14 cellular contexts compared by ENCODE assay signal in the genomic region with DNA sequence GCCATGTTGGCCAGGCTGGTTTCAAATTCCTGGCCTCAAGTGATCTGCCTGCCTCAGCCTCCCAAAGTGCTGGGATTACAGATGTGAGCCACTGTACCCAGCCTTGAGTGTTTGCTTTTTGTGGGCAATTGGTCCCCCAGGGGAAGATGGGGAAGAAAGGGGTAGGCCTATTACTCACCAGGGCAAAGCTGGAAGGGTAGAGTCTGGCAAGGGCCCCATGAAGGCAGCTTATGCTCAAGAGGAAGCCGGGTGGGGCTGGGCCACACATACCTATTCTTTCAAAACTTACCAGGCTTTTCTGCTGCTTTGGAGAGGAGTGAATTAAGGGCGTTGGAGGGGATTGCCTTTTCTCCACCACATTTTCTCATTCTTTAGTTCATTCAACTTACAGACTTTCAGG. TPM values are rescaled to one million over a fixed set of nuclear protein-coding genes. Genes with fewer than 3 reads are reported as not detected.
A peak's percentile ranks its signal among the peaks of the same experiment; 100 is the strongest.
DNase-seq lines count a peak whose midpoint lies in the region; ATAC-seq and TF ChIP-seq lines count a peak whose summit lies in the region.
"Had no signal": no experiment of that assay in that cellular context is flagged by ENCODE, and none has a peak within 500 bp of the region (broad histone marks: within the 10 kb centered on the region; RNA-seq: fewer than 3 reads in every experiment).

No MANE protein-coding gene starts in this region.

- no peaks in the 10 kb centered on the region for H4K20me1 ChIP-seq in OCI-LY7 (ENCODE audit: insufficient read depth, low read length)
- H4K20me1 ChIP-seq in fibroblast of lung (ENCODE audit: control insufficient read depth, extremely low read depth, insufficient read depth, low read length), result no peaks in the 10 kb centered on the region
- H4K20me1 ChIP-seq in MM.1S (ENCODE audit: insufficient read depth, low read length), result no peaks in the 10 kb centered on the region

- no peaks in the 10 kb centered on the region for H3K36me3 ChIP-seq in OCI-LY7 (ENCODE audit: insufficient read depth, low read length)
- no peaks in the 10 kb centered on the region for H3K36me3 ChIP-seq in fibroblast of lung (ENCODE audit: control insufficient read depth, insufficient read depth, low read length)
- H3K36me3 ChIP-seq in sigmoid colon, result no peaks in the 10 kb centered on the region
- no peaks in the 10 kb centered on the region for H3K36me3 ChIP-seq in effector memory CD4-positive, alpha-beta T cell (ENCODE audit: control insufficient read depth, insufficient read depth, low read length)
- H3K36me3 ChIP-seq in MM.1S (replicated peaks; ENCODE audit: insufficient read depth, low read length), result no peaks in the 10 kb centered on the region

- DNase-seq in ELR (ENCODE audit: low read depth) (peak; percentile 33), OCI-LY7 (ENCODE audit: low spot score) (no peak), fibroblast of lung (ENCODE audit: low read depth in 2 of 2) (peak in 1 of 2 donors; percentile 41), sigmoid colon (no peak), MM.1S (no peak)
- no peak for DNase-seq in effector memory CD4-positive, alpha-beta T cell
- DNase-seq in stimulated activated CD8-positive, alpha-beta memory T cell treated with anti-CD3 and anti-CD28 coated beads, Interleukin-4, amount 100 ng/mL, for 48 hours, result no peak
- DNase-seq: DMS79; NCI-H1417 treated with DMSO at 0.1 percent for 48 hours; stimulated activated CD4-positive, alpha-beta T cell treated with anti-CD3 and anti-CD28 coated beads, Interleukin-12 subunit alpha, Interleukin-12 subunit beta, amount 100 ng/mL, for 4 hours had no signal

- WGBS in sigmoid colon, 2 donors, result 88 to 92% methylated on average over 2 of the region's 2 CpGs

- intact Hi-C loops in OCI-LY7 (cut with micrococcal nuclease; ENCODE audit: unreplicated experiment) (loop anchor here (10.0 kb wide), 1 partner anchor 133 kb away; no protein-coding TSS in a partner anchor), sigmoid colon (cut with DNase I) (no loop called here)

- no peaks in the 10 kb centered on the region for H3K9me2 ChIP-seq in OCI-LY7 (ENCODE audit: insufficient read depth, low read length)
- H3K9me2 ChIP-seq in MM.1S (replicated peaks; ENCODE audit: insufficient read depth, low read length), result no peaks in the 10 kb centered on the region

- TF ChIP-seq CTCF in OCI-LY7 (conservative IDR thresholded peaks at IDR 0.05; ENCODE audit: low read length), result no peak
- no peak for TF ChIP-seq CTCF in fibroblast of lung (conservative IDR thresholded peaks at IDR 0.05 in 1 of 2, IDR thresholded peaks at IDR 0.05 in 1 of 2; ENCODE audit: low read depth in 1 of 2, low read length in 2 of 2)
- no peak for TF ChIP-seq CTCF in sigmoid colon (IDR thresholded peaks at IDR 0.05)
- TF ChIP-seq CTCF in MM.1S (IDR thresholded peaks at IDR 0.05; ENCODE audit: low read length), result no peak

- H3K4me2 ChIP-seq in OCI-LY7 (ENCODE audit: low read length) (peak overlapping the region; percentile 22; the same call in 1 of the 2 replicates), fibroblast of lung (ENCODE audit: extremely low read depth, insufficient read depth, low read length) (no peak overlapping the region), MM.1S (ENCODE audit: low read depth, low read length) (no peak overlapping the region)

- no peak for ATAC-seq in GM19351 (IDR thresholded peaks at IDR 0.05; ENCODE audit: unreplicated experiment)
- ATAC-seq: WTC11 had no signal

- no peaks in the 10 kb centered on the region for H3F3A ChIP-seq in MM.1S (ENCODE audit: insufficient read depth, low read length)

- H3K27me3 ChIP-seq in fibroblast of lung (ENCODE audit: control insufficient read depth, insufficient read depth, low read length) (no peaks in the 10 kb centered on the region), sigmoid colon (no peaks in the 10 kb centered on the region), MM.1S (replicated peaks; ENCODE audit: insufficient read depth, low read length) (no peaks in the 10 kb centered on the region)
- H3K27me3 ChIP-seq in effector memory CD4-positive, alpha-beta T cell (replicated peaks; ENCODE audit: control insufficient read depth, insufficient read depth, low read length, poor library complexity, severe bottlenecking), result no peaks in the 10 kb centered on the region

- no peak for TF ChIP-seq POLR2A in sigmoid colon (IDR thresholded peaks at IDR 0.05)

- CTCF ChIA-PET in OCI-LY7 (lab: Charles Lee; ENCODE audit: unreplicated experiment), result interaction anchor here (0.8 to 0.9 kb wide), 2 partner anchors 11 to 16 kb away, joined by 3 read pairs; no protein-coding TSS in a partner anchor

- POLR2A ChIA-PET in OCI-LY7 (lab: Charles Lee), result interaction anchor here (1.4 to 2.4 kb wide), 2 partner anchors 12 to 25 kb away, joined by 4 to 11 read pairs; partner anchors contain the start of gene CD28

- H3K4me3 ChIP-seq in OCI-LY7 (ENCODE audit: low read depth, low read length, poor library complexity, severe bottlenecking) (no peak overlapping the region), fibroblast of lung (replicated peaks in 1 of 4; ENCODE audit: control extremely low read depth in 1 of 4, insufficient read depth in 1 of 4, low read depth in 3 of 4, low read length in 4 of 4) (no peak overlapping the region), sigmoid colon (no peak overlapping the region), MM.1S (ENCODE audit: low read length) (no peak overlapping the region)
- H3K4me3 ChIP-seq in effector memory CD4-positive, alpha-beta T cell (ENCODE audit: insufficient read depth, low read depth, low read length, poor library complexity, severe bottlenecking), result no peak overlapping the region

- H3K4me1 ChIP-seq in OCI-LY7 (ENCODE audit: insufficient read depth, low read length, poor library complexity, severe bottlenecking) (peaks cover 64% of the 10 kb centered on the region), fibroblast of lung (ENCODE audit: control insufficient read depth, extremely low read depth, insufficient read depth, low read length) (peaks cover 30% of the 10 kb centered on the region), sigmoid colon (peaks cover 0 to 33% (median 26%) of the 10 kb centered on the region in 4 donors), MM.1S (ENCODE audit: low read length) (peaks cover 44% of the 10 kb centered on the region)
- no peaks in the 10 kb centered on the region for H3K4me1 ChIP-seq in effector memory CD4-positive, alpha-beta T cell (ENCODE audit: control insufficient read depth, insufficient read depth, low read length, poor library complexity, severe bottlenecking)

- H3K9ac ChIP-seq in fibroblast of lung (ENCODE audit: insufficient read depth, low read length), result no peak overlapping the region
- H3K9ac ChIP-seq in MM.1S (ENCODE audit: low read length), result no peak overlapping the region

- H2AFZ ChIP-seq in OCI-LY7 (ENCODE audit: low read length), result peak overlapping the region; percentile 88
- no peak overlapping the region for H2AFZ ChIP-seq in fibroblast of lung (ENCODE audit: low read length)
- no peak overlapping the region for H2AFZ ChIP-seq in MM.1S (ENCODE audit: low read length)

- H3K9me3 ChIP-seq in OCI-LY7 (ENCODE audit: low read length), result no peaks in the 10 kb centered on the region
- H3K9me3 ChIP-seq in fibroblast of lung (ENCODE audit: control insufficient read depth, insufficient read depth, low read depth, low read length), result no peaks in the 10 kb centered on the region
- H3K9me3 ChIP-seq in sigmoid colon, result no peaks in the 10 kb centered on the region
- no peaks in the 10 kb centered on the region for H3K9me3 ChIP-seq in effector memory CD4-positive, alpha-beta T cell (ENCODE audit: control insufficient read depth, low read length)
- no peaks in the 10 kb centered on the region for H3K9me3 ChIP-seq in MM.1S (replicated peaks; ENCODE audit: insufficient read depth, low read length)

- no peak for TF ChIP-seq EP300 in sigmoid colon (IDR thresholded peaks at IDR 0.05)

- H3K27ac ChIP-seq in OCI-LY7 (ENCODE audit: low read depth, low read length, poor library complexity, severe bottlenecking) (no peak overlapping the region), fibroblast of lung (ENCODE audit: insufficient read depth, low read length) (peak overlapping the region; percentile 30), sigmoid colon (peak overlapping the region; percentile 26 to 76 (median 50)), MM.1S (ENCODE audit: low read length) (no peak overlapping the region)
- H3K27ac ChIP-seq in effector memory CD4-positive, alpha-beta T cell (ENCODE audit: insufficient read depth, low read length, poor library complexity, severe bottlenecking), result no peak overlapping the region

- H3K79me2 ChIP-seq in OCI-LY7 (ENCODE audit: insufficient read depth, low read depth, low read length), result no peaks in the 10 kb centered on the region
- no peaks in the 10 kb centered on the region for H3K79me2 ChIP-seq in fibroblast of lung (ENCODE audit: control insufficient read depth, insufficient read depth, low read length)
- no peaks in the 10 kb centered on the region for H3K79me2 ChIP-seq in MM.1S (ENCODE audit: low read length)

- BruUV-seq in OCI-LY7 (replicated peaks; lab: Mats Ljungman, UMichigan), result no TSS peak

RNA-seq across cellular contexts. Expression of gene CD28, which starts 24.5 kb away (rescaled TPM):
- total RNA-seq in OCI-LY7 (2014; rRNA removed; shearing (Covaris generic)), result 0.49 and 0.92 TPM in 2 replicates
- 22.3 and 44.6 TPM in 2 replicates for total RNA-seq in OCI-LY7 (2022)
- not detected in 2 replicates for total RNA-seq in fibroblast of lung
- 0.03 TPM in 1 of 2 replicates, not detected in the other for polyA plus RNA-seq in fibroblast of lung
- not detected in 2 replicates for polyA plus RNA-seq in fibroblast of lung (2012)
- not detected in 2 replicates for polyA minus RNA-seq in fibroblast of lung (ENCODE audit: low replicate concordance)
- 1 to 10 TPM in 2 of 4 donors, under 1 TPM in 2; 0.28 to 2.9 (median 0.95) TPM for total RNA-seq in sigmoid colon
- polyA plus RNA-seq in sigmoid colon, result 1 to 10 TPM in 2 of 3 donors, under 1 TPM in 1; under 0.01 to 6.2 (median 2.5) TPM
- total RNA-seq: epithelial cell of proximal tubule, H1 had no signal
- polyA plus RNA-seq: H1 had no signal

Comparison
In these comparisons a context has a peak if more than half of its experiments do, and no peak if none do; other contexts are left out.
1. H3K27ac ChIP-seq: peak in fibroblast of lung (single experiment) and sigmoid colon (4 of 4); none in OCI-LY7 (single experiment), effector memory CD4-positive, alpha-beta T cell (single experiment) and MM.1S (single experiment).